In genomic region chr7:91325731-91326130, GRCh38 we compare ENCODE assay signal across 20 cellular contexts.
DNase-seq lines count a peak whose midpoint lies in the region; ATAC-seq and TF ChIP-seq lines count a peak whose summit lies in the region.
"Had no signal": no experiment of that assay in that cellular context is flagged by ENCODE, and none has a peak within 500 bp of the region (broad histone marks: within the 10 kb centered on the region; RNA-seq: fewer than 3 reads in every experiment).

No MANE protein-coding gene starts in this region.

- peak; percentile 41 for ATAC-seq in sciatic nerve
- ATAC-seq: CD8-positive, alpha-beta T cell had no signal

- intact Hi-C loops in sciatic nerve (cut with DNase I): no loop called here
- intact Hi-C loops in activated naive CD4-positive, alpha-beta T cell treated with anti-CD3 and anti-CD28 coated beads for 36 hours (cut with micrococcal nuclease): no loop called here

- H3K27ac Mint-ChIP-seq in T-helper 2 cell treated with Interferon-gamma antibody and Interleukin-4, amounts not matched to agents 5 μg/mL and 100 μg/mL, for 36 hours: no peak overlapping the region
- no peak overlapping the region for H3K27ac Mint-ChIP-seq in activated naive CD4-positive, alpha-beta T cell treated with anti-CD3 and anti-CD28 coated beads for 36 hours
- H3K27ac Mint-ChIP-seq: activated naive CD4-positive, alpha-beta T cell treated with anti-CD3 and anti-CD28 coated beads, Interleukin-2, amount 10 ng/mL, durations not matched to agents 7 days and 5 days; CD8-positive, alpha-beta T cell; T-cell had no signal

- H3K27me3 Mint-ChIP-seq in T-helper 2 cell treated with Interferon-gamma antibody and Interleukin-4, amounts not matched to agents 5 μg/mL and 100 μg/mL, for 36 hours (ENCODE audit: low read depth): no peaks in the 10 kb centered on the region
- H3K27me3 Mint-ChIP-seq in activated naive CD4-positive, alpha-beta T cell treated with anti-CD3 and anti-CD28 coated beads for 36 hours (ENCODE audit: low read depth): peaks cover 8% of the 10 kb centered on the region
- H3K27me3 Mint-ChIP-seq: activated naive CD4-positive, alpha-beta T cell treated with anti-CD3 and anti-CD28 coated beads, Interleukin-2, amount 10 ng/mL, durations not matched to agents 7 days and 5 days; brain; T-cell had no signal

- H3K4me3 ChIP-seq in NB4 (ENCODE audit: low read depth, low read length): no peak overlapping the region
- H3K4me3 ChIP-seq: esophagus squamous epithelium, HAP-1, hepatocyte, tibial nerve had no signal

- TF ChIP-seq CTCF in NB4 (IDR thresholded peaks at IDR 0.05; ENCODE audit: low read depth, low read length): no peak

- H3K36me3 Mint-ChIP-seq in T-helper 2 cell treated with Interferon-gamma antibody and Interleukin-4, amounts not matched to agents 5 μg/mL and 100 μg/mL, for 36 hours (ENCODE audit: low read depth): no peaks in the 10 kb centered on the region
- no peaks in the 10 kb centered on the region for H3K36me3 Mint-ChIP-seq in activated naive CD4-positive, alpha-beta T cell treated with anti-CD3 and anti-CD28 coated beads for 36 hours (ENCODE audit: low read depth)
- H3K36me3 Mint-ChIP-seq: activated naive CD4-positive, alpha-beta T cell treated with anti-CD3 and anti-CD28 coated beads, Interleukin-2, amount 10 ng/mL, durations not matched to agents 7 days and 5 days; brain; CD8-positive, alpha-beta T cell; T-cell had no signal

- no peaks in the 10 kb centered on the region for H3K9me3 Mint-ChIP-seq in T-helper 2 cell treated with Interferon-gamma antibody and Interleukin-4, amounts not matched to agents 5 μg/mL and 100 μg/mL, for 36 hours
- no peaks in the 10 kb centered on the region for H3K9me3 Mint-ChIP-seq in activated naive CD4-positive, alpha-beta T cell treated with anti-CD3 and anti-CD28 coated beads for 36 hours
- H3K9me3 Mint-ChIP-seq: activated naive CD4-positive, alpha-beta T cell treated with anti-CD3 and anti-CD28 coated beads, Interleukin-2, amount 10 ng/mL, durations not matched to agents 7 days and 5 days; CD8-positive, alpha-beta T cell; T-cell had no signal

- H3K4me3 Mint-ChIP-seq in T-helper 2 cell treated with Interferon-gamma antibody and Interleukin-4, amounts not matched to agents 5 μg/mL and 100 μg/mL, for 36 hours: no peak overlapping the region
- H3K4me3 Mint-ChIP-seq in activated naive CD4-positive, alpha-beta T cell treated with anti-CD3 and anti-CD28 coated beads for 36 hours: no peak overlapping the region
- H3K4me3 Mint-ChIP-seq: activated naive CD4-positive, alpha-beta T cell treated with anti-CD3 and anti-CD28 coated beads, Interleukin-2, amount 10 ng/mL, durations not matched to agents 7 days and 5 days; brain; CD8-positive, alpha-beta T cell; T-cell had no signal

- TF ChIP-seq POLR2A in NB4 (IDR thresholded peaks at IDR 0.05; ENCODE audit: extremely low read depth, insufficient read length): no peak

- CTCF ChIA-PET in activated naive CD4-positive, alpha-beta T cell treated with anti-CD3 and anti-CD28 coated beads for 36 hours (lab: Charles Lee): no interaction called here

- DNase-seq in NCI-H1105 treated with DMSO at 0.1 percent for 48 hours (lab: John Stamatoyannopoulos, UW) (peak; percentile 20), NCI-H1105 (lab: John Stamatoyannopoulos, UW) (no peak), NB4 (ENCODE audit: low read depth) (peak; percentile 34), astrocyte of the hippocampus (ENCODE audit: low read depth, low spot score) (peak; percentile 64), sciatic nerve (ENCODE audit: low spot score) (no peak)
- no peak for DNase-seq in T-helper 2 cell treated with Interferon-gamma antibody and Interleukin-4, amounts not matched to agents 5 μg/mL and 100 μg/mL, for 36 hours (ENCODE audit: low spot score)
- DNase-seq in activated naive CD4-positive, alpha-beta T cell treated with anti-CD3 and anti-CD28 coated beads for 36 hours: no peak
- no peak for DNase-seq in stimulated activated naive CD4-positive, alpha-beta T cell (lab: John Stamatoyannopoulos, UW)
- DNase-seq: activated naive CD4-positive, alpha-beta T cell treated with anti-CD3 and anti-CD28 coated beads, Interleukin-2, amount 10 ng/mL, durations not matched to agents 7 days and 5 days; CD8-positive, alpha-beta T cell; cortex of kidney; esophagus squamous epithelium; midbrain; MM.1S; NCI-H345; T-cell had no signal

- H3K4me1 Mint-ChIP-seq in T-helper 2 cell treated with Interferon-gamma antibody and Interleukin-4, amounts not matched to agents 5 μg/mL and 100 μg/mL, for 36 hours (ENCODE audit: low read depth): no peaks in the 10 kb centered on the region
- no peaks in the 10 kb centered on the region for H3K4me1 Mint-ChIP-seq in activated naive CD4-positive, alpha-beta T cell treated with anti-CD3 and anti-CD28 coated beads for 36 hours (ENCODE audit: low read depth)
- H3K4me1 Mint-ChIP-seq: activated naive CD4-positive, alpha-beta T cell treated with anti-CD3 and anti-CD28 coated beads, Interleukin-2, amount 10 ng/mL, durations not matched to agents 7 days and 5 days; T-cell had no signal

Comparison
In these comparisons a context has a peak if more than half of its experiments do, and no peak if none do; other contexts are left out.
1. DNase-seq: peak in NCI-H1105 treated with DMSO at 0.1 percent for 48 hours (single experiment), NB4 (single experiment) and astrocyte of the hippocampus (single experiment); none in NCI-H1105 (single experiment), sciatic nerve (single experiment), T-helper 2 cell treated with Interferon-gamma antibody and Interleukin-4, amounts not matched to agents 5 μg/mL and 100 μg/mL, for 36 hours (single experiment), activated naive CD4-positive, alpha-beta T cell treated with anti-CD3 and anti-CD28 coated beads for 36 hours (single experiment) and stimulated activated naive CD4-positive, alpha-beta T cell (0 of 6).